16 cellular contexts compared by ENCODE assay signal in the genomic region with DNA sequence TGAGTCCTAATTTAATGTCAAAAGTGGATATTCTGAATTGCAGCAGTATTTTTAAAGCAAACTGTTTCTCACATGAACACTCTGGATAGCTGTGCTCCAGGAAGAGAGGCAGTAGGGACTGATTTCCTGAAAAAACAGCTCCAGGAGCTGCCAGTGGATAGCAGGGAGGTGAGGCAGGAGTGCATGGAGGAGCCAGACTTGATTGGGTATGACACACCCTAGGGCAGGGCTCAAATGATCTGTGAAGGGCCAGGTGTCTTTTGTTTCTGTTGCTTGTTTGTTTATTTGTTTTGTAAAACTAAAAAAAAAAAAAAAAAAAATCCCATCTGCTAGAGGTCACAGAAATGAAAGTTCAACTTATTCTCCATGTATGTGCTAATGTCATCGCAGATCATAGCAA.
DNase-seq lines count a peak whose midpoint lies in the region; ATAC-seq and TF ChIP-seq lines count a peak whose summit lies in the region.
"Had no signal": no experiment of that assay in that cellular context is flagged by ENCODE, and none has a peak within 500 bp of the region (broad histone marks: within the 10 kb centered on the region; RNA-seq: fewer than 3 reads in every experiment).

No MANE protein-coding gene starts in this region.

- no peak for TF ChIP-seq CTCF in PC-9 (conservative IDR thresholded peaks at IDR 0.05)
- no peak for TF ChIP-seq CTCF in esophagus squamous epithelium (IDR thresholded peaks at IDR 0.05)
- TF ChIP-seq CTCF in transverse colon (IDR thresholded peaks at IDR 0.05) = no peak
- no peak for TF ChIP-seq CTCF in left lung (IDR thresholded peaks at IDR 0.05)

- H3K9me3 ChIP-seq in PC-9 (ENCODE audit: insufficient read depth, low read depth) (no peaks in the 10 kb centered on the region), esophagus squamous epithelium (no peaks in the 10 kb centered on the region), transverse colon (no peaks in the 10 kb centered on the region), left lung (no peaks in the 10 kb centered on the region)
- H3K9me3 ChIP-seq: sigmoid colon, tibial nerve had no signal

- no peak for ATAC-seq in HG03135 (IDR thresholded peaks at IDR 0.05; ENCODE audit: unreplicated experiment)
- no peak for ATAC-seq in left lung
- ATAC-seq: activated naive CD8-positive, alpha-beta T cell treated with anti-CD3 and anti-CD28 coated beads, Interleukin-2, amount 50 U/mL, for 24 hours; activated T-cell treated with anti-CD3 and anti-CD28 coated beads, Interleukin-2, amount 50 U/mL, for 4 hours; SK-N-SH treated with all-trans-retinoic acid at 6 μM for 48 hours had no signal

- no peak for TF ChIP-seq EP300 in transverse colon (IDR thresholded peaks at IDR 0.05; ENCODE audit: low read depth)

- no TSS peak for BruUV-seq in PC-9 (replicated peaks; lab: Mats Ljungman, UMichigan)

- H3F3A ChIP-seq in PC-9 (ENCODE audit: insufficient read depth, low read depth) = peaks cover 59% of the 10 kb centered on the region

- H3K4me3 ChIP-seq in PC-9 (peak overlapping the region; percentile 28; the same call in 1 of the 2 replicates), esophagus squamous epithelium (no peak overlapping the region), transverse colon (no peak overlapping the region), left lung (no peak overlapping the region)
- H3K4me3 ChIP-seq: sigmoid colon, tibial nerve had no signal

- no peaks in the 10 kb centered on the region for H3K9me2 ChIP-seq in PC-9 (ENCODE audit: insufficient read depth)

- peak overlapping the region; percentile 98 for H3K27ac ChIP-seq in PC-9
- peak overlapping the region; percentile 25 to 93 (median 58) for H3K27ac ChIP-seq in esophagus squamous epithelium
- peak overlapping the region in 1 of 4 donors; percentile 35 for H3K27ac ChIP-seq in transverse colon
- peak overlapping the region in 1 of 2 donors; percentile 20 for H3K27ac ChIP-seq in left lung
- H3K27ac ChIP-seq: sigmoid colon had no signal

- no peaks in the 10 kb centered on the region for H3K79me2 ChIP-seq in PC-9 (ENCODE audit: low read depth)

- DNase-seq in NCI-H2029 (lab: John Stamatoyannopoulos, UW) (peak; percentile 20), NCI-H2029 treated with DMSO at 0.1 percent for 48 hours (lab: John Stamatoyannopoulos, UW) (no peak), PC-9 (peak; percentile 65 to 81), esophagus squamous epithelium (lab: John Stamatoyannopoulos, UW) (no peak), transverse colon (peak; percentile 23), left lung (no peak)
- no peak for DNase-seq in stimulated activated CD4-positive, alpha-beta T cell treated with anti-CD3 and anti-CD28 coated beads, Interleukin-4, amount 100 ng/mL, for 1 hour
- DNase-seq: activated naive CD8-positive, alpha-beta T cell treated with anti-CD3 and anti-CD28 coated beads, Interleukin-2, amount 50 U/mL, for 24 hours; activated T-cell treated with anti-CD3 and anti-CD28 coated beads, Interleukin-2, amount 50 U/mL, for 4 hours; CD8-positive, alpha-beta memory T cell; central memory CD4-positive, alpha-beta T cell; GF-D8; sigmoid colon had no signal

- H3K4me1 ChIP-seq in PC-9 (replicated peaks; ENCODE audit: insufficient read depth) (peaks cover 69% of the 10 kb centered on the region), esophagus squamous epithelium (peaks cover 32 to 69% (median 44%) of the 10 kb centered on the region in 3 donors), transverse colon (peaks cover 0 to 27% (median 7%) of the 10 kb centered on the region in 4 donors), left lung (peaks cover 8 to 51% of the 10 kb centered on the region in 2 donors)

- H2AFZ ChIP-seq in PC-9 = no peak overlapping the region

- no peak for TF ChIP-seq POLR2A in esophagus squamous epithelium (IDR thresholded peaks at IDR 0.05)
- no peak for TF ChIP-seq POLR2A in transverse colon (IDR thresholded peaks at IDR 0.05)

- in situ Hi-C loops in transverse colon (cut with MboI; ENCODE audit: low pct_ligation_motif_present in 1 of 4, low pct_unique_long_range_greater_than_20kb in 1 of 4, low sequenced_read_pairs in 3 of 4) = no loop called here

- H3K36me3 ChIP-seq in PC-9 (ENCODE audit: low read depth) = no peaks in the 10 kb centered on the region
- H3K36me3 ChIP-seq in esophagus squamous epithelium = no peaks in the 10 kb centered on the region
- H3K36me3 ChIP-seq in transverse colon = no peaks in the 10 kb centered on the region
- H3K36me3 ChIP-seq in left lung = no peaks in the 10 kb centered on the region
- H3K36me3 ChIP-seq: sigmoid colon, tibial nerve had no signal

- intact Hi-C loops in PC-9 (cut with micrococcal nuclease; ENCODE audit: unreplicated experiment) = loop anchor here (1.0 to 5.0 kb wide), 8 partner anchors 48 to 653 kb away; no protein-coding TSS in a partner anchor
- intact Hi-C loops in esophagus squamous epithelium (cut with DNase I) = loop anchor here (10.0 kb wide), 1 partner anchor 85 kb away; no protein-coding TSS in a partner anchor
- intact Hi-C loops in transverse colon (cut with DNase I; ENCODE audit: low total_unique reads) = no loop called here
- intact Hi-C loops in left lung (cut with DNase I) = no loop called here

- CTCF ChIA-PET in PC-9 (lab: Charles Lee) = no interaction called here

- POLR2A ChIA-PET in PC-9 (lab: Charles Lee; ENCODE audit: unreplicated experiment) = interaction anchor here (0.7 kb wide), 1 partner anchor 57 kb away, joined by 3 read pairs; no protein-coding TSS in a partner anchor

- no peaks in the 10 kb centered on the region for H4K20me1 ChIP-seq in PC-9 (ENCODE audit: insufficient read depth)

- WGBS in esophagus squamous epithelium, 2 donors = 83 to 100% methylated on average over 1 of the region's 1 CpG
- 100% methylated on average over 1 of the region's 1 CpG; no CpG with 5 or more reads in 1 of the 2 donors for WGBS in transverse colon (ENCODE audit: low coverage in 1 of 2), 2 donors

- H3K27me3 ChIP-seq in PC-9 (ENCODE audit: insufficient read depth, low read depth) (no peaks in the 10 kb centered on the region), esophagus squamous epithelium (no peaks in the 10 kb centered on the region), transverse colon (no peaks in the 10 kb centered on the region), left lung (no peaks in the 10 kb centered on the region)
- H3K27me3 ChIP-seq: sigmoid colon, tibial nerve had no signal

- H3K4me2 ChIP-seq in PC-9 = peak overlapping the region; percentile 65

Comparison
In these comparisons a context has a peak if more than half of its experiments do, and no peak if none do; other contexts are left out.
1. DNase-seq: peak in NCI-H2029 (single experiment), PC-9 (2 of 2) and transverse colon (single experiment); none in NCI-H2029 treated with DMSO at 0.1 percent for 48 hours (single experiment), esophagus squamous epithelium (single experiment), stimulated activated CD4-positive, alpha-beta T cell treated with anti-CD3 and anti-CD28 coated beads, Interleukin-4, amount 100 ng/mL, for 1 hour (single experiment) and left lung (0 of 2).
2. intact Hi-C loops: an anchor here in PC-9 (1.0 to 5.0 kb wide) and esophagus squamous epithelium (10.0 kb wide); none called in transverse colon and left lung.